In the genomic region with DNA sequence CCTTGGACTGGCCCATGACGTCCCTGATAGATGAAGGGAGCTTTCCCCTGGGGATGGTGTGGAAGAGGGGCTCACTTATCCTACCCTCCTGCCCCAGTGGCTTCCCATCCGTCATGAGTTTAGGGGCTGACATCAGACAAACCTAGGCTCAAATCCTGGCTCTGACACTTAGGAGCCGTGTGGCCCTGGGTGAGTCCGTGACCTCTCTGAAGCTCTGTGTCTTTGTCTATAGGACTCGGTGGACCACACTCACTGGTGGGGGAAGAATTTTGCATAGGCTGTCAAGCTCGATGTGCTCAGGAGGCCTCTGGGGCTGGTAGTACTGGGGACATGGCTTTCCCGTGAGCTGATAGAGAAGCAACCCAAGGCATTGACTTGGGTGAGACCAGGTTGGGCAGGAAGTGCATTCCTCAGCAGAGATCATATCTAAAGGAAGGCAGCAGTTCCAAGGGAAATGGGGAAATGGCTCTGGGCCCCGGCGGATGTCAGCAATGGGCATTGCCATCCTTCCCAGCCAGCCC, we compare ENCODE assay signal across 8 cellular contexts. TPM values are rescaled to one million over a fixed set of nuclear protein-coding genes. Genes with fewer than 3 reads are reported as not detected.
DNase-seq lines count a peak whose midpoint lies in the region; ATAC-seq and TF ChIP-seq lines count a peak whose summit lies in the region.

No MANE protein-coding gene starts in this region.

- H3K27me3 ChIP-seq in hepatocyte (no peaks in the 10 kb centered on the region), testis (no peaks in the 10 kb centered on the region)

- peak overlapping the region; percentile 96 for H3K27ac Mint-ChIP-seq in activated CD8-positive, alpha-beta T cell treated with anti-CD3 and anti-CD28 coated beads for 36 hours

- TF ChIP-seq CTCF in activated CD8-positive, alpha-beta T cell treated with anti-CD3 and anti-CD28 coated beads for 36 hours (IDR thresholded peaks at IDR 0.05): no peak
- no peak for TF ChIP-seq CTCF in hepatocyte (IDR thresholded peaks at IDR 0.05; ENCODE audit: poor library complexity)
- no peak for TF ChIP-seq CTCF in testis (IDR thresholded peaks at IDR 0.05)

- no peaks in the 10 kb centered on the region for H4K20me1 ChIP-seq in hepatocyte (ENCODE audit: insufficient read depth, poor library complexity, severe bottlenecking)

- CTCF ChIA-PET in activated CD8-positive, alpha-beta T cell treated with anti-CD3 and anti-CD28 coated beads for 36 hours (lab: Charles Lee): interaction anchor here (1.2 to 3.8 kb wide), 5 partner anchors 16 to 41 kb away, joined by 3 to 29 read pairs (median 4); no protein-coding TSS in a partner anchor

- 67% methylated on average over 9 of the region's 9 CpGs for WGBS in hepatocyte (ENCODE audit: low lambda C conversion rate, missing lambda C conversion rate)
- 74 to 82% methylated on average over 4 to 9 of the region's 9 CpGs for WGBS in testis, 2 donors

- H3K27ac ChIP-seq in hepatocyte (peak overlapping the region; percentile 79), testis (peak overlapping the region; percentile 94 to 95)

- peak overlapping the region; percentile 95 for H3K4me2 ChIP-seq in hepatocyte

- no peak overlapping the region for H2AFZ ChIP-seq in hepatocyte

- peak in 4 of 6 experiments; percentile 14 to 57 (median 30) for DNase-seq in stimulated activated naive CD4-positive, alpha-beta T cell (lab: John Stamatoyannopoulos, UW)
- DNase-seq in stimulated activated naive CD4-positive, alpha-beta T cell treated with Interleukin-2 at 50 U/mL for 16 hours (lab: John Stamatoyannopoulos, UW): no peak
- DNase-seq in activated CD8-positive, alpha-beta T cell treated with anti-CD3 and anti-CD28 coated beads for 36 hours: peak; percentile 26
- DNase-seq in hepatocyte (ENCODE audit: low spot score): no peak
- no peak for DNase-seq in testis
- DNase-seq in midbrain (lab: John Stamatoyannopoulos, UW): no peak

- no peak for ATAC-seq in activated CD8-positive, alpha-beta T cell treated with anti-CD3 and anti-CD28 coated beads for 36 hours
- ATAC-seq in HG03045 (IDR thresholded peaks at IDR 0.05; ENCODE audit: unreplicated experiment): no peak
- no peak for ATAC-seq in GM18520 (IDR thresholded peaks at IDR 0.05; ENCODE audit: unreplicated experiment)

- no peak for TF ChIP-seq POLR2A in testis (IDR thresholded peaks at IDR 0.05)

- H3K4me3 Mint-ChIP-seq in activated CD8-positive, alpha-beta T cell treated with anti-CD3 and anti-CD28 coated beads for 36 hours: peak overlapping the region; percentile 96

- H3K9me3 ChIP-seq in hepatocyte (ENCODE audit: low read depth) (no peaks in the 10 kb centered on the region), testis (no peaks in the 10 kb centered on the region)

- peaks cover 14% of the 10 kb centered on the region for H3K36me3 Mint-ChIP-seq in activated CD8-positive, alpha-beta T cell treated with anti-CD3 and anti-CD28 coated beads for 36 hours (ENCODE audit: low read depth)

- peaks cover 17% of the 10 kb centered on the region for H3K79me2 ChIP-seq in hepatocyte

- POLR2A ChIA-PET in activated CD8-positive, alpha-beta T cell treated with anti-CD3 and anti-CD28 coated beads for 36 hours (lab: Charles Lee): interaction anchor here (0.8 to 4.8 kb wide), 19 partner anchors 10 to 234 kb away, joined by 3 to 25 read pairs (median 4); partner anchors contain the start of genes CDKN2D and SLC44A2

- H3K4me3 ChIP-seq in hepatocyte (no peak overlapping the region), testis (no peak overlapping the region)

- no peaks in the 10 kb centered on the region for H3K36me3 ChIP-seq in hepatocyte (replicated peaks; ENCODE audit: insufficient read depth, low read depth)
- H3K36me3 ChIP-seq in testis (ENCODE audit: low read depth, missing control alignments): no peaks in the 10 kb centered on the region

- H3K9me3 Mint-ChIP-seq in activated CD8-positive, alpha-beta T cell treated with anti-CD3 and anti-CD28 coated beads for 36 hours: no peaks in the 10 kb centered on the region

- H3K27me3 Mint-ChIP-seq in activated CD8-positive, alpha-beta T cell treated with anti-CD3 and anti-CD28 coated beads for 36 hours: no peaks in the 10 kb centered on the region

- H3K9me2 ChIP-seq in hepatocyte (replicated peaks; ENCODE audit: insufficient read depth): no peaks in the 10 kb centered on the region

- intact Hi-C loops in activated CD8-positive, alpha-beta T cell treated with anti-CD3 and anti-CD28 coated beads for 36 hours (cut with micrococcal nuclease): loop anchor here (5.0 kb wide), 1 partner anchor 38 kb away; no protein-coding TSS in a partner anchor
- intact Hi-C loops in testis (cut with DNase I; ENCODE audit: low total_unique reads): no loop called here

- H3K4me1 ChIP-seq in hepatocyte (ENCODE audit: insufficient read depth) (peaks cover 8% of the 10 kb centered on the region), testis (peaks cover 21% of the 10 kb centered on the region)

- peaks cover 23% of the 10 kb centered on the region for H3K4me1 Mint-ChIP-seq in activated CD8-positive, alpha-beta T cell treated with anti-CD3 and anti-CD28 coated beads for 36 hours (ENCODE audit: low read depth)

RNA-seq across cellular contexts. Expression of gene AP1M2, which starts 17.4 kb away (rescaled TPM):
- not detected for total RNA-seq in activated CD8-positive, alpha-beta T cell treated with anti-CD3 and anti-CD28 coated beads for 36 hours
- total RNA-seq in hepatocyte (63.7 and 66.5 TPM in 2 replicates), testis (1 to 10 TPM; 6.9 to 7.7 TPM)
- polyA plus RNA-seq in hepatocyte (67.4 and 69.4 TPM in 2 replicates), testis (ENCODE audit: insufficient read depth, low read depth, low replicate concordance) (23.3 TPM)

RNA-seq across cellular contexts. Expression of gene SLC44A2, which starts 20.8 kb away (rescaled TPM):
- total RNA-seq in activated CD8-positive, alpha-beta T cell treated with anti-CD3 and anti-CD28 coated beads for 36 hours: 10 to 100 TPM; 66.0 to 71.4 TPM
- total RNA-seq in hepatocyte (37.2 and 44.4 TPM in 2 replicates), testis (100 to 1,000 TPM; 360 to 463 TPM)
- polyA plus RNA-seq in hepatocyte (91.3 and 100 TPM in 2 replicates), testis (ENCODE audit: insufficient read depth, low read depth, low replicate concordance) (268 TPM)

RNA-seq across cellular contexts. Expression of gene CDKN2D, which starts 35.7 kb away (rescaled TPM):
- total RNA-seq in activated CD8-positive, alpha-beta T cell treated with anti-CD3 and anti-CD28 coated beads for 36 hours: 10 to 100 TPM; 62.1 to 67.1 TPM
- total RNA-seq in hepatocyte: 5.0 and 6.4 TPM in 2 replicates
- 13.9 and 15.0 TPM in 2 replicates for polyA plus RNA-seq in hepatocyte
- 10 to 100 TPM; 30.6 to 37.2 TPM for total RNA-seq in testis
- 57.7 TPM for polyA plus RNA-seq in testis (ENCODE audit: insufficient read depth, low read depth, low replicate concordance)

RNA-seq across cellular contexts. Expression of gene KRI1, which starts 38.7 kb away (rescaled TPM):
- 10 to 100 TPM; 50.0 to 58.3 TPM for total RNA-seq in activated CD8-positive, alpha-beta T cell treated with anti-CD3 and anti-CD28 coated beads for 36 hours
- total RNA-seq in hepatocyte: 7.8 and 9.2 TPM in 2 replicates
- 18.3 and 22.0 TPM in 2 replicates for polyA plus RNA-seq in hepatocyte
- 10 to 100 TPM; 33.7 to 34.6 TPM for total RNA-seq in testis
- 48.3 TPM for polyA plus RNA-seq in testis (ENCODE audit: insufficient read depth, low read depth, low replicate concordance)

RNA-seq across cellular contexts. Expression of gene ILF3, which starts 49.6 kb away (rescaled TPM):
- 100 to 1,000 TPM; 435 to 450 TPM for total RNA-seq in activated CD8-positive, alpha-beta T cell treated with anti-CD3 and anti-CD28 coated beads for 36 hours
- total RNA-seq in hepatocyte (112 and 149 TPM in 2 replicates), testis (100 to 1,000 TPM; 246 to 253 TPM)
- polyA plus RNA-seq in hepatocyte (120 and 129 TPM in 2 replicates), testis (ENCODE audit: insufficient read depth, low read depth, low replicate concordance) (263 TPM)

Comparison
In these comparisons a context has a peak if more than half of its experiments do, and no peak if none do; other contexts are left out.
1. DNase-seq: peak in stimulated activated naive CD4-positive, alpha-beta T cell (4 of 6) and activated CD8-positive, alpha-beta T cell treated with anti-CD3 and anti-CD28 coated beads for 36 hours (single experiment); none in stimulated activated naive CD4-positive, alpha-beta T cell treated with Interleukin-2 at 50 U/mL for 16 hours (single experiment), hepatocyte (single experiment), testis (single experiment) and midbrain (single experiment).
2. RNA of gene AP1M2, which starts 17.4 kb away (total RNA-seq): 63.7 to 66.5 TPM in hepatocyte and 6.9 to 7.7 TPM in testis; not detected in activated CD8-positive, alpha-beta T cell treated with anti-CD3 and anti-CD28 coated beads for 36 hours; every median in the first group is over 4 times any median in the second.